ENCODE assay signal across 8 cellular contexts in the genomic region with DNA sequence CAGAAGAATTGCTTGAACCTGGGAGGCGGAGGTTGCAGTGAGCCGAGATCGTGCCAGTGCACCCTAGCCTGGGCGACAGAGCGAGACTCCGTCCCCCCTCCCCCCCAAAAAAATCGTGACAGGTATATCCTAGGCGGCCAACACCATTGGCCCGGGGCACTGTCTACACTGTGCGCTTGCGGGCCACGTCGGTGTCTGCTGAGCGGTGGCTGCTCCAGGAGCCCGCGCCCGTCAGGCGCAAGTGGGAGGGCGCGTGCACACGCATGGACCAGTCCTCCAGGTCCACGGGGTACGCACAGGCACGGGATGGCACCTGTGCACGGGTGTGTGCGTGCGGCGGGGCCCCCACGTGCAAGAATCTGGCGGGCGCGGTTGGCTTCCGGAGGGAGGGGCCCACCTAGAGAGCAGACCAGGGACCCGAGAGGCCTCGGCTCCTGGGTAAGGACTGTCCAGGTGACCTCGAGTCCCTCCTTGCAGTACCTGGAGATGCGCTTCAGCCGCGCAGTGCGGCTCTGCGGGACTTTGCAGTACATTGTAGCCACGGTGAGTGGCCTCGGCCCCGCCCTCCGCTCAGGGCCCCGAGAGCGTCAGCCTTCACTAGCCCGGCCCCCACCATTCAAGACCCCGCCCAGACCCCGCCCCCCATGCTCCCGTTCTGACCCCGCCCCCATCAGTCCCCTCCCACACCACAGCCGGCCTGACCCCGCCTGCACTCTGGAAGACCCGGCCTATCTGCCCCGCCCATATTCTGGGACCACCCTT. TPM values are rescaled to one million over a fixed set of nuclear protein-coding genes. Genes with fewer than 3 reads are reported as not detected.
DNase-seq lines count a peak whose midpoint lies in the region; ATAC-seq and TF ChIP-seq lines count a peak whose summit lies in the region.

No MANE protein-coding gene starts in this region.

- H3K9me3 Mint-ChIP-seq in central memory CD8-positive, alpha-beta T cell, result no peaks in the 10 kb centered on the region

- H2BK15ac ChIP-seq in neuronal stem cell (ENCODE audit: low read length), result peak overlapping the region; percentile 99

- peak overlapping the region; percentile 81 for H3K4me3 ChIP-seq in HUES6 (ENCODE audit: low read depth, low read length)
- no peak overlapping the region for H3K4me3 ChIP-seq in WERI-Rb-1 (ENCODE audit: low read depth, low read length)
- peak overlapping the region; percentile 12 to 74 for H3K4me3 ChIP-seq in neuronal stem cell (ENCODE audit: low read length in 2 of 2)

- H3K4me1 Mint-ChIP-seq in central memory CD8-positive, alpha-beta T cell, result peaks cover 6% of the 10 kb centered on the region

- H4K91ac ChIP-seq in neuronal stem cell (ENCODE audit: low read depth, low read length, poor library complexity), result no peak overlapping the region

- peak overlapping the region; percentile 82 for H2AFZ ChIP-seq in neuronal stem cell (ENCODE audit: low read length)

- H3K27me3 ChIP-seq in HUES6 (ENCODE audit: control insufficient read depth, insufficient read depth, low read length) (peaks cover 40% of the 10 kb centered on the region), WERI-Rb-1 (ENCODE audit: insufficient read depth, low read depth, severe bottlenecking) (no peaks in the 10 kb centered on the region), neuronal stem cell (ENCODE audit: control insufficient read depth in 3 of 3, insufficient read depth in 3 of 3, low read depth in 1 of 3, low read length in 3 of 3) (peaks cover 2 to 49% (median 30%) of the 10 kb centered on the region in 3 experiments)

- peak overlapping the region; percentile 56 for H3K14ac ChIP-seq in neuronal stem cell (ENCODE audit: low read length)

- H2BK12ac ChIP-seq in neuronal stem cell (ENCODE audit: low read length), result peak overlapping the region; percentile 90

- H3K18ac ChIP-seq in neuronal stem cell (ENCODE audit: low read length), result peak overlapping the region; percentile 94

- H3K4me1 ChIP-seq in HUES6 (ENCODE audit: control insufficient read depth, insufficient read depth, low read length) (peaks cover 9% of the 10 kb centered on the region), neuronal stem cell (ENCODE audit: control insufficient read depth in 2 of 2, insufficient read depth in 1 of 2, low read depth in 1 of 2, low read length in 2 of 2) (peaks cover 0 to 6% of the 10 kb centered on the region in 2 donors)

- peaks cover 1% of the 10 kb centered on the region for H3K79me1 ChIP-seq in neuronal stem cell (ENCODE audit: low read depth, low read length)

- H3K4me2 ChIP-seq in neuronal stem cell (ENCODE audit: insufficient read depth, low read length, poor library complexity, severe bottlenecking), result peak overlapping the region; percentile 80

- H2AK5ac ChIP-seq in neuronal stem cell (ENCODE audit: low read depth, low read length), result no peak overlapping the region

- no peak overlapping the region for H3K4ac ChIP-seq in neuronal stem cell (ENCODE audit: low read length)

- no peak for TF ChIP-seq CTCF in WERI-Rb-1 (IDR thresholded peaks at IDR 0.05; ENCODE audit: low read depth, low read length)

- H3K9me3 ChIP-seq in HUES6 (ENCODE audit: control insufficient read depth, insufficient read depth, low read depth, low read length), result no peaks in the 10 kb centered on the region
- no peaks in the 10 kb centered on the region for H3K9me3 ChIP-seq in WERI-Rb-1 (ENCODE audit: severe bottlenecking)
- H3K9me3 ChIP-seq in neuronal stem cell (replicated peaks in 1 of 2; ENCODE audit: control insufficient read depth in 2 of 2, insufficient read depth in 1 of 2, low read depth in 1 of 2, low read length in 2 of 2), result no peaks in the 10 kb centered on the region

- H3K9ac ChIP-seq in HUES6 (ENCODE audit: low read length) (no peak overlapping the region), neuronal stem cell (ENCODE audit: low read depth, low read length, poor library complexity) (peak overlapping the region; percentile 91)

- H3K36me3 ChIP-seq in HUES6 (ENCODE audit: control insufficient read depth, insufficient read depth, low read length) (no peaks in the 10 kb centered on the region), WERI-Rb-1 (no peaks in the 10 kb centered on the region), neuronal stem cell (replicated peaks in 1 of 2; ENCODE audit: control insufficient read depth in 2 of 2, insufficient read depth in 2 of 2, low read length in 2 of 2) (no peaks in the 10 kb centered on the region)

- H3K23ac ChIP-seq in neuronal stem cell (ENCODE audit: low read depth, low read length, poor library complexity), result peak overlapping the region; percentile 91

- peak overlapping the region; percentile 17 for H4K8ac ChIP-seq in neuronal stem cell (ENCODE audit: low read depth, low read length)

- H2BK120ac ChIP-seq in neuronal stem cell (ENCODE audit: low read depth, low read length), result no peak overlapping the region

- ATAC-seq in central memory CD8-positive, alpha-beta T cell (replicated peaks; ENCODE audit: extremely low read depth, poor library complexity, severe bottlenecking), result peak; percentile 80
- ATAC-seq in GM19328 (IDR thresholded peaks at IDR 0.05; ENCODE audit: unreplicated experiment) (no peak), GM18511 (IDR thresholded peaks at IDR 0.05; ENCODE audit: unreplicated experiment) (no peak)

- no CpG with 5 or more reads among the region's 56 CpGs for WGBS in neuronal stem cell (ENCODE audit: extremely low coverage in 2 of 2, insufficient read length in 2 of 2, insufficient replicate concordance in 1 of 2), 2 donors

- H3K36me3 Mint-ChIP-seq in central memory CD8-positive, alpha-beta T cell (ENCODE audit: insufficient read depth), result no peaks in the 10 kb centered on the region

- no peak overlapping the region for H3K27ac ChIP-seq in HUES6 (ENCODE audit: low read depth, low read length)
- H3K27ac ChIP-seq in WERI-Rb-1, result no peak overlapping the region
- H3K27ac ChIP-seq in neuronal stem cell (replicated peaks; ENCODE audit: low read length), result no peak overlapping the region

- no peaks in the 10 kb centered on the region for H3K27me3 Mint-ChIP-seq in central memory CD8-positive, alpha-beta T cell

- no peak overlapping the region for H2BK5ac ChIP-seq in neuronal stem cell (ENCODE audit: low read length)

- H3K4me3 Mint-ChIP-seq in central memory CD8-positive, alpha-beta T cell, result peak overlapping the region; percentile 52

- H3K27ac Mint-ChIP-seq in central memory CD8-positive, alpha-beta T cell (ENCODE audit: low read depth), result no peak overlapping the region

- DNase-seq in COLO668 (lab: John Stamatoyannopoulos, UW; ENCODE audit: unreplicated experiment) (peak; percentile 36), WERI-Rb-1 (peak; percentile 30), neuronal stem cell (ENCODE audit: low spot score) (peak; percentile 72), DMS79 (lab: John Stamatoyannopoulos, UW) (no peak)
- no peak for DNase-seq in central memory CD8-positive, alpha-beta T cell (ENCODE audit: low spot score in 2 of 2)

RNA-seq across cellular contexts. Expression of a gene that starts 2.1 kb away (rescaled TPM):
- 0.08 TPM for polyA plus RNA-seq in neuronal stem cell (2013, experiment 1 of 2)
- 0.19 TPM for polyA plus RNA-seq in neuronal stem cell (2013, experiment 2 of 2)

RNA-seq across cellular contexts. Expression of a gene that starts 14.1 kb away (rescaled TPM):
- polyA plus RNA-seq in neuronal stem cell (2013, experiment 1 of 2), result 3,857 TPM
- polyA plus RNA-seq in neuronal stem cell (2013, experiment 2 of 2), result 3,701 TPM

RNA-seq across cellular contexts. Expression of a gene that starts 26.1 kb away (rescaled TPM):
- polyA plus RNA-seq in neuronal stem cell (2013, experiment 1 of 2), result 3.2 TPM
- 3.3 TPM for polyA plus RNA-seq in neuronal stem cell (2013, experiment 2 of 2)

RNA-seq across cellular contexts. Expression of a gene that starts 52.5 kb away (rescaled TPM):
- polyA plus RNA-seq in neuronal stem cell (2013, experiment 1 of 2), result 2.2 TPM
- 1.8 TPM for polyA plus RNA-seq in neuronal stem cell (2013, experiment 2 of 2)

RNA-seq across cellular contexts. Expression of a gene that starts 59.0 kb away (rescaled TPM):
- 88.1 TPM for polyA plus RNA-seq in neuronal stem cell (2013, experiment 1 of 2)
- 85.6 TPM for polyA plus RNA-seq in neuronal stem cell (2013, experiment 2 of 2)

Comparison
In these comparisons a context has a peak if more than half of its experiments do, and no peak if none do; other contexts are left out.
1. DNase-seq: peak in COLO668 (single experiment), WERI-Rb-1 (single experiment) and neuronal stem cell (single experiment); none in central memory CD8-positive, alpha-beta T cell (0 of 2) and DMS79 (single experiment).